1 cellular context compared by ENCODE assay signal in the genomic region with DNA sequence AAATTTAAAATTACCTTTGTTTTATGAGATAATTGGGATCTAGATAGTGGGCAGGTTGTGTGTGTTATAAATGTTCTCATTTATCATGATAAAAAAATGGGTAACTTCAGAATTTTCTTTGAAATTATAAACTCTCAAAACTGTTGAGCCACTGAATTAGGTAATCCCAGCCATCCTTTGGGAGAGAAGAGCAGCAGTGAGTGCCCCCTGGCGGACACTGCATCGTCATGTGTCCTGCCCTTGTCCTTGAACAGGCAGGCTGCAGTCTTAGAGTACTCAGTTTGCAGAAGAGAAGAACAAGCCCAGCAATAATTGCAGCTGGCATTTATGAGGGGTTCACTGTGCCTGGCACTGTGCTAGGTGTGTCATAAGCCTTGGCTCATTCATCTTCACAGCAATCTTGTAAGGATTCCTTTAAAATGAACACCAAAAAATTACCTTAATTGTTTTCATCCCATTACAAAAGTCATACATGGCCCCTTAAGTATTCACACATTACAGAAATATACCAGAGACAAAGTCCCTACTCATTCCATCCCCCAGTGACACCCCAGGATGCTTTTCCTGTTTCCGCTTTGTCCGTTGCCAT.
TF ChIP-seq lines count a peak whose summit lies in the region.

No MANE protein-coding gene starts in this region.

TF ChIP-seq in H1, 55 proteins besides CTCF, POLR2A, EP300 and RAD21 (continued from another document):
- TF ChIP-seq ATF2 (IDR thresholded peaks at IDR 0.05; ENCODE audit: low read length): peak; percentile 77; the same call in 1 of the 2 replicates
- no peak for TF ChIP-seq CTBP2 (IDR thresholded peaks at IDR 0.05; ENCODE audit: borderline replicate concordance, insufficient read depth, insufficient read length, low read length)
- TF ChIP-seq TEAD4 (IDR thresholded peaks at IDR 0.05; ENCODE audit: low read depth, low read length): no peak
- no peak for TF ChIP-seq NRF1 (IDR thresholded peaks at IDR 0.05; ENCODE audit: low read depth, low read length)
